ENCODE assay signal across 8 cellular contexts in genomic region chr4:183504064-183504929, GRCh38. TPM values are rescaled to one million over a fixed set of nuclear protein-coding genes. Genes with fewer than 3 reads are reported as not detected.
DNase-seq lines count a peak whose midpoint lies in the region; ATAC-seq and TF ChIP-seq lines count a peak whose summit lies in the region.

No MANE protein-coding gene starts in this region.

- peak overlapping the region; percentile 95 for H3K4me3 Mint-ChIP-seq in nephron progenitor cell
- peak overlapping the region; percentile 94 to 96 for H3K4me3 Mint-ChIP-seq in stimulated activated naive CD8-positive, alpha-beta T cell treated with anti-CD3 and anti-CD28 coated beads, Interleukin-15, amount 100 ng/mL, for 72 hours

- POLR2A ChIA-PET in RWPE1 (lab: Yijun Ruan, JAX; ENCODE audit: low non-redundant PET) = interaction anchor here (0.6 to 0.9 kb wide), 2 partner anchors 11 to 18 kb away, joined by 3 read pairs; no protein-coding TSS in a partner anchor

- H3K27ac ChIP-seq in RWPE1 = peak overlapping the region; percentile 97

- H3K36me3 Mint-ChIP-seq in nephron progenitor cell (ENCODE audit: low read depth) = no peaks in the 10 kb centered on the region

- TF ChIP-seq CTCF in LNCaP clone FGC (IDR thresholded peaks at IDR 0.05; ENCODE audit: control insufficient read depth, extremely low read depth, insufficient read depth) = peak; percentile 55
- TF ChIP-seq CTCF in RWPE1 (conservative IDR thresholded peaks at IDR 0.05; ENCODE audit: low read depth) = peak; percentile 56
- no peak for TF ChIP-seq CTCF in fibroblast of pulmonary artery (IDR thresholded peaks at IDR 0.05; ENCODE audit: low read length, missing control alignments)
- TF ChIP-seq CTCF in nephron progenitor cell (IDR thresholded peaks at IDR 0.05) = no peak

- DNase-seq in ELF-1 (ENCODE audit: low read depth, low spot score) (peak; percentile 97), H4 (ENCODE audit: low spot score) (peak; percentile 93), LNCaP clone FGC (ENCODE audit: low read depth) (peak; percentile 85), RWPE1 (ENCODE audit: low spot score) (peak; percentile 96), fibroblast of pulmonary artery (ENCODE audit: low read depth) (peak; percentile 98), nephron progenitor cell (peak; percentile 99)
- DNase-seq in activated effector memory CD4-positive, alpha-beta T cell treated with Interleukin-2 at 50 U/mL for 16 hours = peak; percentile 100
- peak; percentile 99 to 100 for DNase-seq in stimulated activated naive CD8-positive, alpha-beta T cell treated with anti-CD3 and anti-CD28 coated beads, Interleukin-15, amount 100 ng/mL, for 72 hours

- H3K4me3 ChIP-seq in LNCaP clone FGC (ENCODE audit: low read depth, low read length) (peak overlapping the region; percentile 86), fibroblast of pulmonary artery (replicated peaks; ENCODE audit: low read depth, low read length) (peak overlapping the region; percentile 89)

- peak overlapping the region; percentile 99 for H3K27ac Mint-ChIP-seq in nephron progenitor cell
- H3K27ac Mint-ChIP-seq in stimulated activated naive CD8-positive, alpha-beta T cell treated with anti-CD3 and anti-CD28 coated beads, Interleukin-15, amount 100 ng/mL, for 72 hours = peak overlapping the region; percentile 95 to 96

- peaks cover 27% of the 10 kb centered on the region for H3K4me1 Mint-ChIP-seq in nephron progenitor cell
- peaks cover 16% of the 10 kb centered on the region for H3K4me1 Mint-ChIP-seq in stimulated activated naive CD8-positive, alpha-beta T cell treated with anti-CD3 and anti-CD28 coated beads, Interleukin-15, amount 100 ng/mL, for 72 hours

- ATAC-seq in stimulated activated naive CD8-positive, alpha-beta T cell treated with anti-CD3 and anti-CD28 coated beads, Interleukin-15, amount 100 ng/mL, for 72 hours = peak; percentile 80

- CTCF ChIA-PET in RWPE1 (lab: Yijun Ruan, JAX) = interaction anchor here (0.6 to 1.5 kb wide), 7 partner anchors 18 to 1877 kb away, joined by 3 to 4 read pairs (median 3); no protein-coding TSS in a partner anchor

- no peaks in the 10 kb centered on the region for H3K27me3 Mint-ChIP-seq in nephron progenitor cell (ENCODE audit: low read depth, poor library complexity)
- H3K27me3 Mint-ChIP-seq in stimulated activated naive CD8-positive, alpha-beta T cell treated with anti-CD3 and anti-CD28 coated beads, Interleukin-15, amount 100 ng/mL, for 72 hours = no peaks in the 10 kb centered on the region

- H3K9me3 Mint-ChIP-seq in nephron progenitor cell = no peaks in the 10 kb centered on the region
- H3K9me3 Mint-ChIP-seq in stimulated activated naive CD8-positive, alpha-beta T cell treated with anti-CD3 and anti-CD28 coated beads, Interleukin-15, amount 100 ng/mL, for 72 hours = no peaks in the 10 kb centered on the region

RNA-seq across cellular contexts. Expression of gene ING2, which starts 0.6 kb away (rescaled TPM):
- total RNA-seq in H4 (2014; rRNA removed; shearing (Covaris generic)) = 16.3 and 17.2 TPM in 2 replicates

RNA-seq across cellular contexts. Expression of gene CDKN2AIP, which starts 59.9 kb away (rescaled TPM):
- total RNA-seq in H4 (2014; rRNA removed; shearing (Covaris generic)) = 13.0 and 16.5 TPM in 2 replicates

Comparison
In these comparisons a context has a peak if more than half of its experiments do, and no peak if none do; other contexts are left out.
1. Peak in every context shown above with its lines: DNase-seq, ATAC-seq, H3K4me3 ChIP-seq and H3K27ac ChIP-seq.
2. CTCF ChIP-seq: peak in LNCaP clone FGC (single experiment) and RWPE1 (single experiment); none in fibroblast of pulmonary artery (single experiment) and nephron progenitor cell (single experiment).